22 cellular contexts compared by ENCODE assay signal in the genomic region with DNA sequence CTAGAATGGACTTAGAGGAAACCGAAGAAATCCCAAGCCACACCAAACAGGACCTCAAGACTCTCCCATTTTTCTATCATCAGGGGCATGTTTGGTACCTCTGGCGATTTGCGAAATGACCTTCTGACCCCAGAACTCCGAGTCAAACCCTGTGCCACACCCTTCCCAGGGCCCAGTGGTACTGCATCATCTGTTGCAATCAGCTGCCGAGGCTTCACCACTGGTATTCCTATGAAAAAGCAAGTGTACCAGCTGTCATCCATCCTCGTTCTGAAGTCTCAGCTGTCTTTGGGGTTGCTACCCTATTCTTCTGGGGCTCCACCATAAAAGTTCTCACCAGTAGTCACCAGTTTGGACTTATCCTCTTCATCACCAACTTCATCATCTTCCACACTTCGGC.
"Had no signal": no experiment of that assay in that cellular context is flagged by ENCODE, and none has a peak within 500 bp of the region (broad histone marks: within the 10 kb centered on the region; RNA-seq: fewer than 3 reads in every experiment).

No MANE protein-coding gene starts in this region.

- H3K27me3 Mint-ChIP-seq: activated CD8-positive, alpha-beta memory T cell treated with anti-CD3 and anti-CD28 coated beads, Interleukin-2, amount 10 ng/mL, durations not matched to agents 7 days and 5 days; activated naive CD8-positive, alpha-beta T cell treated with anti-CD3 and anti-CD28 coated beads, Interleukin-2, amount 10 ng/mL, durations not matched to agents 7 days and 5 days had no signal

- H3K9me3 Mint-ChIP-seq: activated naive CD4-positive, alpha-beta T cell treated with anti-CD3 and anti-CD28 coated beads for 36 hours; activated naive CD8-positive, alpha-beta T cell treated with anti-CD3 and anti-CD28 coated beads, Interleukin-2, amount 10 ng/mL, durations not matched to agents 7 days and 5 days; WTC11 had no signal

- DNase-seq: activated CD4-positive, alpha-beta T cell treated with anti-CD3 and anti-CD28 coated beads for 48 hours; activated CD4-positive, alpha-beta T cell treated with anti-CD3 and anti-CD28 coated beads, Interleukin-2, amount 50 U/mL, for 48 hours; activated CD4-positive, CD25-positive, alpha-beta regulatory T cell treated with anti-CD3 and anti-CD28 coated beads, Interleukin-2, amount 50 U/mL, for 72 hours; activated CD8-positive, alpha-beta memory T cell treated with anti-CD3 and anti-CD28 coated beads, Interleukin-2, amount 10 ng/mL, durations not matched to agents 7 days and 5 days; activated gamma-delta T cell; activated naive CD4-positive, alpha-beta T cell treated with anti-CD3 and anti-CD28 coated beads for 36 hours; activated naive CD8-positive, alpha-beta T cell treated with anti-CD3 and anti-CD28 coated beads, Interleukin-2, amount 10 ng/mL, durations not matched to agents 7 days and 5 days; anterior cingulate cortex; MM.1S; NCI-H1105; NCI-H1436; NCI-H1694 treated with DMSO at 0.1 percent for 48 hours; NCI-H2029 treated with DMSO at 0.1 percent for 48 hours; NCI-H345; NCI-H510A; NCI-H526 treated with DMSO at 0.1 percent for 48 hours; NK-92 treated with Interleukin-12 subunit alpha and Interleukin-12 subunit beta, amount 100 ng/mL, for 24 hours; SHP77; SW 1271 had no signal

- ATAC-seq: activated CD8-positive, alpha-beta memory T cell treated with anti-CD3 and anti-CD28 coated beads, Interleukin-2, amount 10 ng/mL, durations not matched to agents 7 days and 5 days; HepG2; SK-N-SH treated with all-trans-retinoic acid at 6 μM for 48 hours; WTC11 had no signal

- H3K4me3 Mint-ChIP-seq: activated CD8-positive, alpha-beta memory T cell treated with anti-CD3 and anti-CD28 coated beads, Interleukin-2, amount 10 ng/mL, durations not matched to agents 7 days and 5 days; activated naive CD4-positive, alpha-beta T cell treated with anti-CD3 and anti-CD28 coated beads for 36 hours; activated naive CD8-positive, alpha-beta T cell treated with anti-CD3 and anti-CD28 coated beads, Interleukin-2, amount 10 ng/mL, durations not matched to agents 7 days and 5 days; WTC11 had no signal

- H3K27ac Mint-ChIP-seq: activated CD8-positive, alpha-beta memory T cell treated with anti-CD3 and anti-CD28 coated beads, Interleukin-2, amount 10 ng/mL, durations not matched to agents 7 days and 5 days; activated naive CD4-positive, alpha-beta T cell treated with anti-CD3 and anti-CD28 coated beads for 36 hours; activated naive CD8-positive, alpha-beta T cell treated with anti-CD3 and anti-CD28 coated beads, Interleukin-2, amount 10 ng/mL, durations not matched to agents 7 days and 5 days; WTC11 had no signal

- H3K4me1 Mint-ChIP-seq: activated CD8-positive, alpha-beta memory T cell treated with anti-CD3 and anti-CD28 coated beads, Interleukin-2, amount 10 ng/mL, durations not matched to agents 7 days and 5 days; WTC11 had no signal
